ENCODE assay signal across 8 cellular contexts in genomic region chr6:43334466-43335095, GRCh38. TPM values are rescaled to one million over a fixed set of nuclear protein-coding genes. Genes with fewer than 3 reads are reported as not detected.
DNase-seq lines count a peak whose midpoint lies in the region; ATAC-seq and TF ChIP-seq lines count a peak whose summit lies in the region.

No MANE protein-coding gene starts in this region.

- no peak overlapping the region for H3K4me3 Mint-ChIP-seq in activated CD4-positive, alpha-beta memory T cell treated with anti-CD3 and anti-CD28 coated beads for 36 hours
- no peak overlapping the region for H3K4me3 Mint-ChIP-seq in immature natural killer cell

- peak; percentile 41 for ATAC-seq in esophagus mucosa

- H3K9me3 ChIP-seq in Peyer's patch, result no peaks in the 10 kb centered on the region

- intact Hi-C loops in activated CD4-positive, alpha-beta memory T cell treated with anti-CD3 and anti-CD28 coated beads for 36 hours (cut with micrococcal nuclease), result no loop called here

- CTCF ChIA-PET in BJ (lab: Yijun Ruan, JAX), result interaction anchor here (0.6 to 7.5 kb wide), 22 partner anchors 9 to 445 kb away, joined by 3 to 51 read pairs (median 4); partner anchors contain the start of gene DNPH1
- CTCF ChIA-PET in activated CD4-positive, alpha-beta memory T cell treated with anti-CD3 and anti-CD28 coated beads for 36 hours (lab: Charles Lee), result interaction anchor here (0.8 to 2.1 kb wide), 7 partner anchors 21 to 187 kb away, joined by 3 to 9 read pairs (median 4); partner anchors contain the start of genes CRIP3 and DNPH1

- DNase-seq in BJ (ENCODE audit: low read depth) (peak; percentile 12), HCEC 1CT (peak; percentile 57), Peyer's patch (no peak), non-pigmented ciliary epithelial cell (ENCODE audit: low read depth) (peak; percentile 20), immature natural killer cell (no peak), globus pallidus (ENCODE audit: low spot score) (no peak)
- DNase-seq in activated CD4-positive, alpha-beta memory T cell treated with anti-CD3 and anti-CD28 coated beads for 36 hours, result no peak

- H3K27ac ChIP-seq in Peyer's patch, result peak overlapping the region in 2 of 4 donors; percentile 11 to 32

- no peaks in the 10 kb centered on the region for H3K4me1 ChIP-seq in Peyer's patch

- H3K4me3 ChIP-seq in BJ (ENCODE audit: low read depth, low read length), result no peak overlapping the region
- no peak overlapping the region for H3K4me3 ChIP-seq in Peyer's patch

- H3K27me3 ChIP-seq in BJ (ENCODE audit: control insufficient read depth, insufficient read depth, low read length) (no peaks in the 10 kb centered on the region), Peyer's patch (no peaks in the 10 kb centered on the region)

- TF ChIP-seq CTCF in BJ (IDR thresholded peaks at IDR 0.05; ENCODE audit: insufficient read depth, low read depth, low read length), result peak; percentile 68
- TF ChIP-seq CTCF in Peyer's patch (IDR thresholded peaks at IDR 0.05), result peak; percentile 18 to 80 (median 59)

- peaks cover 8% of the 10 kb centered on the region for H3K36me3 ChIP-seq in BJ (ENCODE audit: control insufficient read depth, insufficient read depth, low read length)
- peaks cover 0 to 22% (median 0%) of the 10 kb centered on the region in 3 donors for H3K36me3 ChIP-seq in Peyer's patch

- POLR2A ChIA-PET in BJ (lab: Charles Lee), result no interaction called here
- POLR2A ChIA-PET in activated CD4-positive, alpha-beta memory T cell treated with anti-CD3 and anti-CD28 coated beads for 36 hours (lab: Charles Lee), result interaction anchor here (0.9 kb wide), 1 partner anchor 35 kb away, joined by 3 read pairs; the partner anchor contains the start of gene ZNF318

- H3K4me1 Mint-ChIP-seq in activated CD4-positive, alpha-beta memory T cell treated with anti-CD3 and anti-CD28 coated beads for 36 hours (ENCODE audit: low read depth), result peaks cover 22% of the 10 kb centered on the region
- no peaks in the 10 kb centered on the region for H3K4me1 Mint-ChIP-seq in immature natural killer cell

- no peak overlapping the region for H3K27ac Mint-ChIP-seq in activated CD4-positive, alpha-beta memory T cell treated with anti-CD3 and anti-CD28 coated beads for 36 hours
- H3K27ac Mint-ChIP-seq in immature natural killer cell, result peak overlapping the region in 3 of 6 donors; percentile 12 to 52 (median 17)

- TF ChIP-seq POLR2A in Peyer's patch (IDR thresholded peaks at IDR 0.05), result no peak

- peaks cover 8% of the 10 kb centered on the region for H3K36me3 Mint-ChIP-seq in activated CD4-positive, alpha-beta memory T cell treated with anti-CD3 and anti-CD28 coated beads for 36 hours
- peaks cover 21 to 35% (median 22%) of the 10 kb centered on the region in 3 donors for H3K36me3 Mint-ChIP-seq in immature natural killer cell

- no peaks in the 10 kb centered on the region for H3K9me3 Mint-ChIP-seq in activated CD4-positive, alpha-beta memory T cell treated with anti-CD3 and anti-CD28 coated beads for 36 hours
- H3K9me3 Mint-ChIP-seq in immature natural killer cell, result no peaks in the 10 kb centered on the region

- no peaks in the 10 kb centered on the region for H3K27me3 Mint-ChIP-seq in activated CD4-positive, alpha-beta memory T cell treated with anti-CD3 and anti-CD28 coated beads for 36 hours
- no peaks in the 10 kb centered on the region for H3K27me3 Mint-ChIP-seq in immature natural killer cell (ENCODE audit: low read depth in 3 of 3)

RNA-seq across cellular contexts. Expression of gene CRIP3, which starts 26.0 kb away (rescaled TPM):
- not detected in 2 replicates for polyA plus RNA-seq in BJ (2011; rRNA removed)
- polyA minus RNA-seq in BJ (2011; rRNA and poly(A)+ RNA removed), result not detected in 2 replicates
- total RNA-seq in Peyer's patch, result 1 to 10 TPM in 1 of 4 donors, not detected in 3; 6.8 TPM
- 0.28 TPM for total RNA-seq in esophagus mucosa
- 1 to 10 TPM; 2.0 to 2.9 TPM for total RNA-seq in activated CD4-positive, alpha-beta memory T cell treated with anti-CD3 and anti-CD28 coated beads for 36 hours
- 1 to 10 TPM in 1 of 3 donors, under 1 TPM in 2; 0.26 to 1.3 (median 0.35) TPM for polyA plus RNA-seq in immature natural killer cell

RNA-seq across cellular contexts. Expression of gene ZNF318, which starts 34.9 kb away (rescaled TPM):
- polyA plus RNA-seq in BJ (2011; rRNA removed) (10.3 and 11.5 TPM in 2 replicates), immature natural killer cell (1 to 10 TPM in 2 of 3 donors, under 1 TPM in 1; 0.94 to 9.6 (median 5.7) TPM)
- polyA minus RNA-seq in BJ (2011; rRNA and poly(A)+ RNA removed), result 16.9 and 17.6 TPM in 2 replicates
- total RNA-seq in Peyer's patch (10 to 100 TPM; 16.6 to 42.9 (median 24.5) TPM), esophagus mucosa (5.0 TPM)
- total RNA-seq in activated CD4-positive, alpha-beta memory T cell treated with anti-CD3 and anti-CD28 coated beads for 36 hours, result 10 to 100 TPM; 12.1 to 12.7 TPM

RNA-seq across cellular contexts. Expression of gene SLC22A7, which starts 36.5 kb away (rescaled TPM):
- polyA plus RNA-seq in BJ (2011; rRNA removed), result not detected in 2 replicates
- polyA minus RNA-seq in BJ (2011; rRNA and poly(A)+ RNA removed), result not detected in 2 replicates
- total RNA-seq in Peyer's patch, result under 1 TPM in 1 of 4 donors, not detected in 3; 0.80 TPM
- total RNA-seq in esophagus mucosa, result not detected
- not detected for total RNA-seq in activated CD4-positive, alpha-beta memory T cell treated with anti-CD3 and anti-CD28 coated beads for 36 hours
- not detected for polyA plus RNA-seq in immature natural killer cell

Comparison
In these comparisons a context has a peak if more than half of its experiments do, and no peak if none do; other contexts are left out.
1. DNase-seq: peak in BJ (single experiment), HCEC 1CT (single experiment) and non-pigmented ciliary epithelial cell (single experiment); none in Peyer's patch (0 of 3), activated CD4-positive, alpha-beta memory T cell treated with anti-CD3 and anti-CD28 coated beads for 36 hours (single experiment), immature natural killer cell (0 of 3) and globus pallidus (single experiment).